In genomic region chr19:36060430-36060829, GRCh38 we compare ENCODE assay signal across 8 cellular contexts. TPM values are rescaled to one million over a fixed set of nuclear protein-coding genes. Genes with fewer than 3 reads are reported as not detected.
A peak's percentile ranks its signal among the peaks of the same experiment; 100 is the strongest.
DNase-seq lines count a peak whose midpoint lies in the region; ATAC-seq, FAIRE-seq and TF ChIP-seq lines count a peak whose summit lies in the region.

No MANE protein-coding gene starts in this region.

- no peak overlapping the region for H3K4me3 ChIP-seq in SJCRH30
- peak overlapping the region in 1 of 59 donors; percentile 27 for H3K4me3 ChIP-seq in dorsolateral prefrontal cortex

- H3K27me3 ChIP-seq in SJCRH30 (no peaks in the 10 kb centered on the region), dorsolateral prefrontal cortex (no peaks in the 10 kb centered on the region)

- H3K4me1 ChIP-seq in SJCRH30 = no peaks in the 10 kb centered on the region; the same call in 1 of the 2 replicates

- TF ChIP-seq CTCF in dorsolateral prefrontal cortex (IDR thresholded peaks at IDR 0.05 in 54 of 56, conservative IDR thresholded peaks at IDR 0.05 in 2 of 56; ENCODE audit: low read depth in 1 of 56, partially characterized antibody in 56 of 56) = peak; percentile 36 to 93 (median 76)

- no peak for ATAC-seq in HG02623 (IDR thresholded peaks at IDR 0.05; ENCODE audit: unreplicated experiment)

- no peaks in the 10 kb centered on the region for H3K9me3 ChIP-seq in SJCRH30 (replicated peaks)

- intact Hi-C loops in dorsolateral prefrontal cortex (cut with DNase I) = loop anchor here (1.0 to 2.0 kb wide), 5 partner anchors 20 to 110 kb away; partner anchors contain the start of gene POLR2I (in 1 of the 2)

- peak; percentile 67 for DNase-seq in activated effector memory CD4-positive, alpha-beta T cell treated with anti-CD3 and anti-CD28 coated beads, Interleukin-2, amount 50 U/mL, for 16 hours
- DNase-seq in activated effector memory CD4-positive, alpha-beta T cell treated with Interleukin-2 at 50 U/mL for 16 hours = no peak
- DNase-seq in SJCRH30 (peak; percentile 41 to 60), dorsolateral prefrontal cortex (peak; percentile 33 to 85 (median 81)), lung microvascular endothelial cell (ENCODE audit: low read depth in 2 of 2) (peak; percentile 76 to 88), GM19239 (ENCODE audit: insufficient read length, low spot score) (no peak), NCI-H1436 (lab: John Stamatoyannopoulos, UW) (no peak)

- peaks cover 73% of the 10 kb centered on the region for H3K36me3 ChIP-seq in SJCRH30

- FAIRE-seq in GM19239 (lab: Jason Lieb, UNC) = no peak

- H3K27ac ChIP-seq in SJCRH30 (no peak overlapping the region), dorsolateral prefrontal cortex (peak overlapping the region in 56 of 59 donors; percentile 10 to 89 (median 73))

RNA-seq across cellular contexts. Expression of gene WDR62, which starts 5.7 kb away (rescaled TPM):
- total RNA-seq in SJCRH30 (2014; rRNA removed; shearing (Covaris generic)) = 19.8 and 23.5 TPM in 2 replicates
- 1 to 10 TPM in 94 of 120 experiments, under 1 TPM in 26; 0.64 to 2.8 (median 1.3) TPM for total RNA-seq in dorsolateral prefrontal cortex
- 1.2 and 2.0 TPM in 2 replicates for total RNA-seq in lung microvascular endothelial cell

RNA-seq across cellular contexts. Expression of gene THAP8, which starts 6.3 kb away (rescaled TPM):
- 3.9 and 4.8 TPM in 2 replicates for total RNA-seq in SJCRH30 (2014; rRNA removed; shearing (Covaris generic))
- total RNA-seq in dorsolateral prefrontal cortex (10 to 100 TPM in 13 of 120 experiments, 1 to 10 TPM in 107; 4.2 to 11.7 (median 7.3) TPM), lung microvascular endothelial cell (0.87 and 1.8 TPM in 2 replicates)

RNA-seq across cellular contexts. Expression of gene CLIP3, which starts 27.8 kb away (rescaled TPM):
- total RNA-seq in SJCRH30 (2014; rRNA removed; shearing (Covaris generic)) = 1.6 and 3.3 TPM in 2 replicates
- 100 to 1,000 TPM; 172 to 399 (median 274) TPM for total RNA-seq in dorsolateral prefrontal cortex
- total RNA-seq in lung microvascular endothelial cell = 2.6 and 2.8 TPM in 2 replicates

RNA-seq across cellular contexts. Expression of gene ALKBH6, which starts 46.4 kb away (rescaled TPM):
- total RNA-seq in SJCRH30 (2014; rRNA removed; shearing (Covaris generic)) = 17.4 and 19.8 TPM in 2 replicates
- total RNA-seq in dorsolateral prefrontal cortex (10 to 100 TPM; 22.0 to 52.4 (median 34.6) TPM), lung microvascular endothelial cell (7.3 and 7.8 TPM in 2 replicates)

RNA-seq across cellular contexts. Expression of gene OVOL3, which starts 50.5 kb away (rescaled TPM):
- 0.79 and 1.4 TPM in 2 replicates for total RNA-seq in SJCRH30 (2014; rRNA removed; shearing (Covaris generic))
- not detected for total RNA-seq in dorsolateral prefrontal cortex
- not detected in 2 replicates for total RNA-seq in lung microvascular endothelial cell

Comparison
In these comparisons a context has a peak if more than half of its experiments do, and no peak if none do; other contexts are left out.
1. DNase-seq: peak in activated effector memory CD4-positive, alpha-beta T cell treated with anti-CD3 and anti-CD28 coated beads, Interleukin-2, amount 50 U/mL, for 16 hours (single experiment), SJCRH30 (2 of 2), dorsolateral prefrontal cortex (10 of 10) and lung microvascular endothelial cell (2 of 2); none in activated effector memory CD4-positive, alpha-beta T cell treated with Interleukin-2 at 50 U/mL for 16 hours (single experiment), GM19239 (single experiment) and NCI-H1436 (single experiment).
2. RNA of gene CLIP3, which starts 27.8 kb away (total RNA-seq): 172 to 399 TPM in dorsolateral prefrontal cortex; 2.6 to 2.8 TPM in lung microvascular endothelial cell and 1.6 to 3.3 TPM in SJCRH30; every median in the first group is over 10 times any median in the second.